In genomic region chr14:71119832-71120231, GRCh38 we compare ENCODE assay signal across 1 cellular context.
TF ChIP-seq lines count a peak whose summit lies in the region.

No MANE protein-coding gene starts in this region.

TF ChIP-seq in IMR-90, 13 proteins besides CTCF, POLR2A, EP300 and RAD21:
- TF ChIP-seq RFX5 (IDR thresholded peaks at IDR 0.05; ENCODE audit: low read depth, low read length) = no peak
- no peak for TF ChIP-seq MAZ (IDR thresholded peaks at IDR 0.05; ENCODE audit: borderline replicate concordance, low read depth, low read length)
- no peak for TF ChIP-seq CHD1 (IDR thresholded peaks at IDR 0.05; ENCODE audit: low read depth, low read length)
- TF ChIP-seq BHLHE40 (IDR thresholded peaks at IDR 0.05; ENCODE audit: low read depth, low read length) = no peak
- TF ChIP-seq RCOR1 (IDR thresholded peaks at IDR 0.05; ENCODE audit: insufficient replicate concordance, low read length) = no peak
- TF ChIP-seq NFE2L2 (IDR thresholded peaks at IDR 0.05; ENCODE audit: low read depth, low read length) = no peak
- no peak for TF ChIP-seq SMC3 (IDR thresholded peaks at IDR 0.05; ENCODE audit: low read depth, low read length)
- TF ChIP-seq, protein P1, sequence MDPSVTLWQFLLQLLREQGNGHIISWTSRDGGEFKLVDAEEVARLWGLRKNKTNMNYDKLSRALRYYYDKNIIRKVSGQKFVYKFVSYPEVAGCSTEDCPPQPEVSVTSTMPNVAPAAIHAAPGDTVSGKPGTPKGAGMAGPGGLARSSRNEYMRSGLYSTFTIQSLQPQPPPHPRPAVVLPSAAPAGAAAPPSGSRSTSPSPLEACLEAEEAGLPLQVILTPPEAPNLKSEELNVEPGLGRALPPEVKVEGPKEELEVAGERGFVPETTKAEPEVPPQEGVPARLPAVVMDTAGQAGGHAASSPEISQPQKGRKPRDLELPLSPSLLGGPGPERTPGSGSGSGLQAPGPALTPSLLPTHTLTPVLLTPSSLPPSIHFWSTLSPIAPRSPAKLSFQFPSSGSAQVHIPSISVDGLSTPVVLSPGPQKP (IDR thresholded peaks at IDR 0.05; ENCODE audit: borderline replicate concordance, low read depth, low read length) = no peak
- no peak for TF ChIP-seq CEBPB (IDR thresholded peaks at IDR 0.05; ENCODE audit: low read depth, low read length)
- TF ChIP-seq MXI1 (IDR thresholded peaks at IDR 0.05; ENCODE audit: borderline replicate concordance, low read depth, low read length) = no peak
- TF ChIP-seq USF2 (IDR thresholded peaks at IDR 0.05; ENCODE audit: low read depth, low read length) = no peak
